20 cellular contexts compared by ENCODE assay signal in genomic region chr13:27276188-27276587, GRCh38. TPM values are rescaled to one million over a fixed set of nuclear protein-coding genes. Genes with fewer than 3 reads are reported as not detected.
DNase-seq lines count a peak whose midpoint lies in the region; ATAC-seq and TF ChIP-seq lines count a peak whose summit lies in the region.
"Had no signal": no experiment of that assay in that cellular context is flagged by ENCODE, and none has a peak within 500 bp of the region (broad histone marks: within the 10 kb centered on the region; RNA-seq: fewer than 3 reads in every experiment).

No MANE protein-coding gene starts in this region.

- WGBS in prostate gland = 60% methylated on average over 7 of the region's 7 CpGs

- H3K9me3 ChIP-seq in prostate gland = no peaks in the 10 kb centered on the region
- H3K9me3 ChIP-seq: upper lobe of right lung had no signal

- no peak for TF ChIP-seq POLR2A in prostate gland (IDR thresholded peaks at IDR 0.05)

- H3K4me1 ChIP-seq in prostate gland (replicated peaks) = peaks cover 2% of the 10 kb centered on the region

- intact Hi-C loops in prostate gland (cut with DNase I) = loop anchor here (5.0 kb wide), 1 partner anchor 61 kb away; no protein-coding TSS in a partner anchor

- no peak overlapping the region for H3K27ac ChIP-seq in prostate gland
- H3K27ac ChIP-seq: upper lobe of right lung had no signal

- H3K36me3 ChIP-seq in prostate gland = no peaks in the 10 kb centered on the region

- no peak overlapping the region for H3K4me3 ChIP-seq in choroid plexus epithelial cell (ENCODE audit: low read depth, low read length)
- no peak overlapping the region for H3K4me3 ChIP-seq in prostate gland
- H3K4me3 ChIP-seq: upper lobe of right lung had no signal

- ATAC-seq in esophagus mucosa = no peak
- ATAC-seq: activated CD4-positive, CD25-positive, alpha-beta regulatory T cell treated with anti-CD3 and anti-CD28 coated beads, Interleukin-2, amount 50 U/mL, for 24 hours; activated CD8-positive, alpha-beta T cell treated with anti-CD3 and anti-CD28 coated beads for 36 hours; upper lobe of right lung had no signal

- H3K27me3 ChIP-seq in prostate gland (replicated peaks; ENCODE audit: insufficient read depth) = no peaks in the 10 kb centered on the region
- H3K27me3 ChIP-seq: upper lobe of right lung had no signal

- DNase-seq in AG08395 (ENCODE audit: low spot score) = peak; percentile 49
- peak; percentile 33 for DNase-seq in GM03348 (ENCODE audit: low spot score)
- peak; percentile 67 for DNase-seq in choroid plexus epithelial cell (ENCODE audit: low read depth)
- DNase-seq in iris pigment epithelial cell (ENCODE audit: low read depth) = peak; percentile 77
- no peak for DNase-seq in 8988T
- no peak for DNase-seq in prostate gland (ENCODE audit: low spot score)
- no peak for DNase-seq in retina
- DNase-seq: activated CD8-positive, alpha-beta T cell treated with anti-CD3 and anti-CD28 coated beads for 36 hours; activated effector memory CD4-positive, alpha-beta T cell treated with Interleukin-2 at 50 U/mL for 16 hours; activated naive CD8-positive, alpha-beta T cell treated with anti-CD3 and anti-CD28 coated beads, Interleukin-2, amount 10 ng/mL, durations not matched to agents 7 days and 5 days; CD4-positive, alpha-beta T cell; effector CD4-positive, alpha-beta T cell; glutamatergic neuron; mammary epithelial cell; NCI-H2029 treated with DMSO at 0.1 percent for 48 hours; NCI-H446; stimulated activated CD8-positive, alpha-beta memory T cell treated with anti-CD3 and anti-CD28 coated beads, Interleukin-4, amount 100 ng/mL, for 48 hours; upper lobe of right lung had no signal

- no peak for TF ChIP-seq CTCF in choroid plexus epithelial cell (conservative IDR thresholded peaks at IDR 0.05; ENCODE audit: low read depth, low read length)
- TF ChIP-seq CTCF in prostate gland (IDR thresholded peaks at IDR 0.05) = no peak

RNA-seq across cellular contexts. Expression of gene RASL11A, which starts 5.6 kb away (rescaled TPM):
- total RNA-seq in prostate gland (10 to 100 TPM; 26.5 to 31.5 TPM), esophagus mucosa (4.7 TPM)

RNA-seq across cellular contexts. Expression of gene RPL21, which starts 24.8 kb away (rescaled TPM):
- 1,000 to 10,000 TPM in 1 of 2 donors, 100 to 1,000 TPM in 1; 338 to 1,109 TPM for total RNA-seq in prostate gland
- total RNA-seq in esophagus mucosa = 1,003 TPM

Comparison
In these comparisons a context has a peak if more than half of its experiments do, and no peak if none do; other contexts are left out.
1. DNase-seq: peak in AG08395 (single experiment), GM03348 (single experiment), choroid plexus epithelial cell (single experiment) and iris pigment epithelial cell (single experiment); none in 8988T (single experiment), prostate gland (single experiment) and retina (single experiment).